8 cellular contexts compared by ENCODE assay signal in the genomic region with DNA sequence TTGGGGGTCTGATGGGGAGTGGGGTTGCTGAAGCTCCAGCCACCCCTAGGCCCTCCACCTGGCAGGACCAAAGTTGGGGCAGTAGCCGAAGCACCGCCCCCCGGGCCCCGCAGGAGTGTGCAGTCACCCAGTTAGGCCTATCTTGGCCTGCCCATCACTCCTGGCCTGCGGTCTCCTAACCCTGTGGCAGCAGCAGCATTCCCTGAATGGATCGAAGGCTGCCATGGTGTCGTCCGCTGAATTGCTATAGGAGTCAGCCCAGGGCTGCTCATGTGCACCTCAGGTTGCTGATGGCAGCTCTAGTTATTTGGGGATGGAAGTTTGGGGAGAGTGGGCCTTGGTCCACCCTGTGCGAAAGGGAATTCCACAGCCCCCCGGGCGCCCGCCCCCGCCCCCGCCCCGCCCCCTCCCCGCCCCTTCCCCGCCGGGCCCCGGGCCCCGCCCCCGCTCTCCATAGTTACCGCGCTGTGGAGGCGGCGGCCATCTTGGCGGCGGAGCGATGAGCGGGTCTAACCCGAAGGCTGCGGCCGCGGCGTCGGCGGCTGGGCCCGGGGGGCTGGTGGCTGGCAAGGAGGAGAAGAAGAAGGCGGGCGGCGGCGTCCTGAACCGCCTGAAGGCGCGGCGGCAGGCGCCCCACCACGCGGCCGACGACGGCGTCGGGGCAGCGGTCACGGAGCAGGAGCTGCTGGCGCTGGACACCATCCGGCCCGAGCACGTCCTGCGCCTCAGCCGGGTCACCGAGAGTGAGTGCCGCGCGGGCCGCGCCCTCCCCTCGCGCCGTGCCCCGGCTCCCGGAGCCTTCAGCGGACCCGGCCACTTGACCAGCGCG. TPM values are rescaled to one million over a fixed set of nuclear protein-coding genes. Genes with fewer than 3 reads are reported as not detected.
DNase-seq lines count a peak whose midpoint lies in the region; ATAC-seq and TF ChIP-seq lines count a peak whose summit lies in the region.

A gene (plus strand): TSS at position 483 of the 829 bp plus-strand sequence. CDS start 17 bp downstream, at position 500.

- no peaks in the 10 kb centered on the region for H3K9me3 Mint-ChIP-seq in activated CD4-positive, alpha-beta T cell treated with anti-CD3 and anti-CD28 coated beads, Interleukin-2, amount 10 ng/mL, durations not matched to agents 24 days and 14 days

- no peaks in the 10 kb centered on the region for H3K36me3 ChIP-seq in colonic mucosa

- peak within 1 kb of the TSS; percentile 84 for H3K4me3 Mint-ChIP-seq in activated CD4-positive, alpha-beta T cell treated with anti-CD3 and anti-CD28 coated beads, Interleukin-2, amount 10 ng/mL, durations not matched to agents 24 days and 14 days

- peaks cover 17% of the 10 kb centered on the region for H3K36me3 Mint-ChIP-seq in activated CD4-positive, alpha-beta T cell treated with anti-CD3 and anti-CD28 coated beads, Interleukin-2, amount 10 ng/mL, durations not matched to agents 24 days and 14 days (ENCODE audit: low read depth)

- in situ Hi-C loops in GM13976 (cut with MboI; ENCODE audit: low sequenced_read_pairs, unreplicated experiment): loop anchor here (10.0 kb wide), 1 partner anchor 115 kb away; no protein-coding TSS in a partner anchor

- no peak for TF ChIP-seq CTCF in GM13976 (IDR thresholded peaks at IDR 0.05; ENCODE audit: borderline replicate concordance, control extremely low read depth, extremely low read depth, insufficient read depth, missing control alignments)
- TF ChIP-seq CTCF in colonic mucosa (IDR thresholded peaks at IDR 0.05): no peak

- H3K9ac ChIP-seq in colonic mucosa (ENCODE audit: low read depth in 2 of 2, low read length in 2 of 2): peak within 1 kb of the TSS; percentile 88 to 92

- peak; percentile 78 for ATAC-seq in HG02763 (IDR thresholded peaks at IDR 0.05; ENCODE audit: unreplicated experiment)
- peak; percentile 84 for ATAC-seq in left lobe of liver

- peak within 1 kb of the TSS; percentile 93 for H3K4me3 ChIP-seq in colonic mucosa

- H3K27ac ChIP-seq in colonic mucosa: peak within 1 kb of the TSS; percentile 83

- DNase-seq in GM13976 (ENCODE audit: low spot score) (peak; percentile 90), NCI-H2171 (lab: John Stamatoyannopoulos, UW) (peak; percentile 51), colonic mucosa (peak; percentile 77), left lobe of liver (ENCODE audit: low spot score) (peak; percentile 77), DMS153 (lab: John Stamatoyannopoulos, UW) (no peak)
- DNase-seq in activated CD4-positive, alpha-beta T cell treated with anti-CD3 and anti-CD28 coated beads, Interleukin-2, amount 10 ng/mL, durations not matched to agents 24 days and 14 days: peak; percentile 94
- DNase-seq in stimulated activated CD4-positive, alpha-beta T cell treated with anti-CD3 and anti-CD28 coated beads, Interleukin-2, amount 100 ng/mL, for 24 hours: peak; percentile 81

- H3K4me1 Mint-ChIP-seq in activated CD4-positive, alpha-beta T cell treated with anti-CD3 and anti-CD28 coated beads, Interleukin-2, amount 10 ng/mL, durations not matched to agents 24 days and 14 days: peaks cover 23% of the 10 kb centered on the region

- H3K4me1 ChIP-seq in colonic mucosa: peaks cover 12% of the 10 kb centered on the region

- H3K27me3 Mint-ChIP-seq in activated CD4-positive, alpha-beta T cell treated with anti-CD3 and anti-CD28 coated beads, Interleukin-2, amount 10 ng/mL, durations not matched to agents 24 days and 14 days: no peaks in the 10 kb centered on the region

- intact Hi-C loops in activated CD4-positive, alpha-beta T cell treated with anti-CD3 and anti-CD28 coated beads, Interleukin-2, amount 10 ng/mL, durations not matched to agents 24 days and 14 days (cut with micrococcal nuclease): loop anchor here (2.0 to 10.0 kb wide), 4 partner anchors 15 to 265 kb away; a partner anchor contains a TSS
- intact Hi-C loops in colonic mucosa (cut with DNase I): loop anchor here (2.0 kb wide), 2 partner anchors 17 to 63 kb away; no protein-coding TSS in a partner anchor

- H3K27me3 ChIP-seq in colonic mucosa: no peaks in the 10 kb centered on the region

- H3K27ac Mint-ChIP-seq in activated CD4-positive, alpha-beta T cell treated with anti-CD3 and anti-CD28 coated beads, Interleukin-2, amount 10 ng/mL, durations not matched to agents 24 days and 14 days: peak within 1 kb of the TSS; percentile 76

- H3K9me3 ChIP-seq in colonic mucosa: no peaks in the 10 kb centered on the region

RNA-seq across cellular contexts. Expression of the gene that starts here (rescaled TPM):
- 25.5 and 26.2 TPM in 2 replicates for total RNA-seq in activated CD4-positive, alpha-beta T cell treated with anti-CD3 and anti-CD28 coated beads, Interleukin-2, amount 10 ng/mL, durations not matched to agents 24 days and 14 days
- total RNA-seq in colonic mucosa (10 to 100 TPM; 22.7 to 28.3 TPM), left lobe of liver (10.7 TPM)
